8 cellular contexts compared by ENCODE assay signal in genomic region chr11:123246749-123247497, GRCh38. TPM values are rescaled to one million over a fixed set of nuclear protein-coding genes. Genes with fewer than 3 reads are reported as not detected.
DNase-seq lines count a peak whose midpoint lies in the region; ATAC-seq and TF ChIP-seq lines count a peak whose summit lies in the region.

No MANE protein-coding gene starts in this region.

- H2AFZ ChIP-seq in OCI-LY3 (ENCODE audit: low read depth, low read length): no peak overlapping the region

- H3K4me3 Mint-ChIP-seq in CD4-positive, CD25-positive, alpha-beta regulatory T cell: peak overlapping the region in 1 of 4 donors; percentile 1
- peak overlapping the region in 3 of 10 donors; percentile 1 to 46 (median 42) for H3K4me3 Mint-ChIP-seq in naive thymus-derived CD8-positive, alpha-beta T cell
- no peak overlapping the region for H3K4me3 Mint-ChIP-seq in stimulated activated effector memory CD8-positive, alpha-beta T cell treated with anti-CD3 and anti-CD28 coated beads, Interleukin-12 subunit alpha, Interleukin-12 subunit beta, amount 100 ng/mL, for 72 hours

- H3K79me2 ChIP-seq in OCI-LY3 (ENCODE audit: low read length): no peaks in the 10 kb centered on the region

- peaks cover 0 to 6% (median 3%) of the 10 kb centered on the region in 4 donors for H3K4me1 Mint-ChIP-seq in CD4-positive, CD25-positive, alpha-beta regulatory T cell
- H3K4me1 Mint-ChIP-seq in naive thymus-derived CD8-positive, alpha-beta T cell: peaks cover 1 to 6% (median 5%) of the 10 kb centered on the region in 4 donors
- H3K4me1 Mint-ChIP-seq in stimulated activated effector memory CD8-positive, alpha-beta T cell treated with anti-CD3 and anti-CD28 coated beads, Interleukin-12 subunit alpha, Interleukin-12 subunit beta, amount 100 ng/mL, for 72 hours: peaks cover 12% of the 10 kb centered on the region

- DNase-seq in CD4-positive, CD25-positive, alpha-beta regulatory T cell: peak; percentile 62 to 84 (median 79)
- DNase-seq in HPDE6-E6E7 (ENCODE audit: extremely low spot score) (peak; percentile 73), activated T-cell treated with anti-CD3 and anti-CD28 coated beads for 24 hours (ENCODE audit: low read depth) (peak; percentile 75)
- DNase-seq in naive thymus-derived CD8-positive, alpha-beta T cell: peak; percentile 59 to 88 (median 76)
- peak; percentile 76 to 87 for DNase-seq in stimulated activated effector memory CD8-positive, alpha-beta T cell treated with anti-CD3 and anti-CD28 coated beads, Interleukin-12 subunit alpha, Interleukin-12 subunit beta, amount 100 ng/mL, for 72 hours (ENCODE audit: low spot score in 2 of 2)

- peaks cover 2% of the 10 kb centered on the region for H3K27me3 ChIP-seq in CD4-positive, CD25-positive, alpha-beta regulatory T cell (ENCODE audit: control insufficient read depth, insufficient read depth, low read length)
- H3K27me3 ChIP-seq in OCI-LY3 (ENCODE audit: low read depth, low read length): peaks cover 41% of the 10 kb centered on the region

- POLR2A ChIA-PET in naive thymus-derived CD8-positive, alpha-beta T cell (lab: Charles Lee): interaction anchor here (0.6 to 1.5 kb wide), 2 partner anchors 161 to 185 kb away, joined by 4 to 12 read pairs; partner anchors contain the start of gene HSPA8

- no peaks in the 10 kb centered on the region for H3K36me3 ChIP-seq in CD4-positive, CD25-positive, alpha-beta regulatory T cell (ENCODE audit: control insufficient read depth, insufficient read depth, low read length)
- no peaks in the 10 kb centered on the region for H3K36me3 ChIP-seq in OCI-LY3 (replicated peaks; ENCODE audit: low read depth, low read length)

- no peak overlapping the region for H3K27ac ChIP-seq in CD4-positive, CD25-positive, alpha-beta regulatory T cell (ENCODE audit: insufficient read depth, low read length, poor library complexity, severe bottlenecking)
- H3K27ac ChIP-seq in OCI-LY3 (ENCODE audit: low read length): no peak overlapping the region

- H3K9ac ChIP-seq in OCI-LY3 (ENCODE audit: low read length): no peak overlapping the region

- TF ChIP-seq CTCF in OCI-LY3 (IDR thresholded peaks at IDR 0.05; ENCODE audit: low read depth, low read length): peak; percentile 95

- H3K4me3 ChIP-seq in CD4-positive, CD25-positive, alpha-beta regulatory T cell (ENCODE audit: low read depth, low read length): peak overlapping the region; percentile 48
- peak overlapping the region; percentile 21; the same call in 1 of the 2 replicates for H3K4me3 ChIP-seq in OCI-LY3 (ENCODE audit: low read length)

- no peaks in the 10 kb centered on the region for H3K9me3 ChIP-seq in CD4-positive, CD25-positive, alpha-beta regulatory T cell (ENCODE audit: control insufficient read depth in 2 of 2, low read length in 2 of 2)
- no peaks in the 10 kb centered on the region for H3K9me3 ChIP-seq in OCI-LY3 (ENCODE audit: insufficient read depth, low read length)

- no peaks in the 10 kb centered on the region for H3K9me3 Mint-ChIP-seq in CD4-positive, CD25-positive, alpha-beta regulatory T cell
- H3K9me3 Mint-ChIP-seq in naive thymus-derived CD8-positive, alpha-beta T cell: no peaks in the 10 kb centered on the region
- H3K9me3 Mint-ChIP-seq in stimulated activated effector memory CD8-positive, alpha-beta T cell treated with anti-CD3 and anti-CD28 coated beads, Interleukin-12 subunit alpha, Interleukin-12 subunit beta, amount 100 ng/mL, for 72 hours: no peaks in the 10 kb centered on the region

- peaks cover 22% of the 10 kb centered on the region for H3K27me3 Mint-ChIP-seq in CD4-positive, CD25-positive, alpha-beta regulatory T cell
- peaks cover 7 to 31% (median 13%) of the 10 kb centered on the region in 5 donors for H3K27me3 Mint-ChIP-seq in naive thymus-derived CD8-positive, alpha-beta T cell

- H4K20me1 ChIP-seq in OCI-LY3 (ENCODE audit: insufficient read depth, low read length): no peaks in the 10 kb centered on the region

- peak overlapping the region; percentile 44 for H3K4me2 ChIP-seq in OCI-LY3 (ENCODE audit: low read length)

- peak; percentile 88 to 90 for ATAC-seq in CD4-positive, CD25-positive, alpha-beta regulatory T cell (ENCODE audit: low read depth in 2 of 2)
- ATAC-seq in GM19397 (IDR thresholded peaks at IDR 0.05; ENCODE audit: unreplicated experiment) (peak; percentile 82), esophagus mucosa (peak; percentile 85)
- peak; percentile 83 to 91 for ATAC-seq in naive thymus-derived CD8-positive, alpha-beta T cell
- ATAC-seq in stimulated activated effector memory CD8-positive, alpha-beta T cell treated with anti-CD3 and anti-CD28 coated beads, Interleukin-12 subunit alpha, Interleukin-12 subunit beta, amount 100 ng/mL, for 72 hours: peak; percentile 85

- no peaks in the 10 kb centered on the region for H3K36me3 Mint-ChIP-seq in CD4-positive, CD25-positive, alpha-beta regulatory T cell
- no peaks in the 10 kb centered on the region for H3K36me3 Mint-ChIP-seq in naive thymus-derived CD8-positive, alpha-beta T cell
- peaks cover 5% of the 10 kb centered on the region for H3K36me3 Mint-ChIP-seq in stimulated activated effector memory CD8-positive, alpha-beta T cell treated with anti-CD3 and anti-CD28 coated beads, Interleukin-12 subunit alpha, Interleukin-12 subunit beta, amount 100 ng/mL, for 72 hours

- H3K27ac Mint-ChIP-seq in CD4-positive, CD25-positive, alpha-beta regulatory T cell: no peak overlapping the region
- no peak overlapping the region for H3K27ac Mint-ChIP-seq in naive thymus-derived CD8-positive, alpha-beta T cell
- no peak overlapping the region for H3K27ac Mint-ChIP-seq in stimulated activated effector memory CD8-positive, alpha-beta T cell treated with anti-CD3 and anti-CD28 coated beads, Interleukin-12 subunit alpha, Interleukin-12 subunit beta, amount 100 ng/mL, for 72 hours

- H3K4me1 ChIP-seq in CD4-positive, CD25-positive, alpha-beta regulatory T cell (ENCODE audit: control insufficient read depth, insufficient read depth, low read length, poor library complexity, severe bottlenecking): peaks cover 3% of the 10 kb centered on the region
- H3K4me1 ChIP-seq in OCI-LY3 (ENCODE audit: low read length): peaks cover 7% of the 10 kb centered on the region

RNA-seq across cellular contexts. Expression of gene CLMP, which starts 51.9 kb away (rescaled TPM):
- 0.20 TPM for total RNA-seq in CD4-positive, CD25-positive, alpha-beta regulatory T cell
- under 1 TPM; 0.05 to 0.23 (median 0.10) TPM for polyA plus RNA-seq in CD4-positive, CD25-positive, alpha-beta regulatory T cell
- 3.7 TPM for total RNA-seq in esophagus mucosa
- total RNA-seq in naive thymus-derived CD8-positive, alpha-beta T cell: under 1 TPM in 1 of 2 experiments, not detected in 1; 0.08 TPM
- under 1 TPM; 0.08 to 0.28 (median 0.12) TPM for polyA plus RNA-seq in naive thymus-derived CD8-positive, alpha-beta T cell
